Comparison of ENCODE assay signal across 14 cellular contexts in the genomic region with DNA sequence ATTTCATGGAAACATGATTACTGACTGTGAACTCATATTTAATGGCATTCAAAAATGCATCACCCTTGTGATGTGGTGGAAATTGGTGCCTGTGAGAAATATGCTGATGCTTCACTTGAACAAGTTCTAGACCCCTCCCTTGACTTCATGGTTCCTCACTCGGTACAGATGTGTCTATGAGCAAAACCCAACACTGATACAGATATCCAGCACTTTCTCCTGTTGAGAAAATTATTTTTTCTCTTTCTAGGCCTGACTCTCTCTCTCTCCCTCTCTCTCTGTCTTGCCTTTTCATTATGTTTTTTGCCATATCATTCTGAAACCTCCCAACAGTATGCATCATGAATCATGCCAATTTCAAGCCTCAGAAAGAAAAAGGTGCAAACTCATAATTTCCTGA.
"Had no signal": no experiment of that assay in that cellular context is flagged by ENCODE, and none has a peak within 500 bp of the region (broad histone marks: within the 10 kb centered on the region; RNA-seq: fewer than 3 reads in every experiment).

No MANE protein-coding gene starts in this region.

- H3K27ac Mint-ChIP-seq: immature natural killer cell, T-cell had no signal

- H3K4me3 ChIP-seq: lower lobe of right lung, tibial nerve had no signal

- DNase-seq: activated CD4-positive, alpha-beta T cell treated with anti-CD3 and anti-CD28 coated beads for 4 hours; activated effector memory CD4-positive, alpha-beta T cell treated with anti-CD3 and anti-CD28 coated beads, Interleukin-2, amount 50 U/mL, for 16 hours; caudate nucleus; cortex of kidney; immature natural killer cell; left cardiac atrium; lower lobe of right lung; midbrain; retina; stimulated activated CD4-positive, alpha-beta T cell treated with anti-CD3 and anti-CD28 coated beads, Interleukin-15, amount 100 ng/mL, for 24 hours; T-cell; T1000 had no signal

- H3K4me1 ChIP-seq: lower lobe of right lung, parathyroid adenoma, tibial nerve had no signal

- H3K36me3 Mint-ChIP-seq: immature natural killer cell, T-cell had no signal

- H3K27ac ChIP-seq: lower lobe of right lung, parathyroid adenoma, tibial nerve had no signal

- H3K27me3 ChIP-seq: tibial nerve had no signal

- H3K9ac ChIP-seq: parathyroid adenoma had no signal

- H3K4me3 Mint-ChIP-seq: immature natural killer cell, T-cell had no signal

- H3K9me3 Mint-ChIP-seq: immature natural killer cell, T-cell had no signal

- H3K9me3 ChIP-seq: lower lobe of right lung, tibial nerve had no signal

- ATAC-seq: left cardiac atrium, lower lobe of right lung, T-cell had no signal

- H3K36me3 ChIP-seq: lower lobe of right lung, tibial nerve had no signal
